ENCODE assay signal across 8 cellular contexts in the genomic region with DNA sequence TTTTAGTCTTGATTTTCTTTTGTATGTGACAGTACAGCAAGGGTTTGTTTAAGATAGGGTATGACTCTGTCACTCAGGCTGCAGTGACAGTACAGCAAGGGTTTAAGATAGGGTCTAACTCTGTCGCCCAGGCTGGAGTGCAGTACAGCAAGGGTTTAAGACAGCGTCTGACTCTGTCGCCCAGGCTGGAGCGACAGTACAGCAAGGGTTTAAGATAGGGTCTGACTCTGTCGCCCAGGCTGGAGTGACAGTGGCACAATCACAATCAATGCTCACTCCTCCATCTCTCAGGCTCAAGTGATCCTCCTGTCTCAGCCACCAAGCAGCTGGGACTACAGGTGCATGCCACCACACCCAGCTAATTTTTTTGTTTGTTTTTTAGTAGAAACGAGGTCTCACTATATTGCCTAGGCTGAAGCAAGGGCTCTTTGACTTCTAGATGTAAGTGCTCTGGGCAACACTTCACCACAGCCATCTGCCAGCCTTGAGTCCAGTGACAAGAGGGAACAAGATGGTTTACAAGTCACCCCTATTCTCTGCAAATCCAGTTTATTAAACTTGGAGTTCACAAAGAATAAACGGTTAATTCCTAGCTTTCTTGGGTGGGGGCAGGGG. TPM values are rescaled to one million over a fixed set of nuclear protein-coding genes. Genes with fewer than 3 reads are reported as not detected.
DNase-seq lines count a peak whose midpoint lies in the region; ATAC-seq lines count a peak whose summit lies in the region.

No MANE protein-coding gene starts in this region.

- peaks cover 16% of the 10 kb centered on the region for H3K36me3 ChIP-seq in BLaER1

- H3K4me1 ChIP-seq in BLaER1 = peaks cover 15% of the 10 kb centered on the region

- H3K27ac ChIP-seq in BLaER1 (no peak overlapping the region), caudate nucleus (ENCODE audit: low read depth, low read length) (peak overlapping the region; percentile 30)

- H3K4me1 Mint-ChIP-seq in natural killer cell treated with Interleukin-12 subunit alpha and Interleukin-12 subunit beta and Interleukin-15 and Interleukin-18, amount 100 ng/mL, for 72 hours (ENCODE audit: low read depth in 2 of 2) = peaks cover 16 to 18% of the 10 kb centered on the region in 2 donors

- peak; percentile 5 for ATAC-seq in HG03460 (IDR thresholded peaks at IDR 0.05; ENCODE audit: unreplicated experiment)
- ATAC-seq in natural killer cell treated with Interleukin-12 subunit alpha and Interleukin-12 subunit beta and Interleukin-15 and Interleukin-18, amount 100 ng/mL, for 72 hours = no peak
- no peak for ATAC-seq in HG03159 (IDR thresholded peaks at IDR 0.05; ENCODE audit: unreplicated experiment)
- no peak for ATAC-seq in GM18858 (IDR thresholded peaks at IDR 0.05; ENCODE audit: unreplicated experiment)

- peaks cover 9 to 11% of the 10 kb centered on the region in 2 donors for H3K27me3 Mint-ChIP-seq in natural killer cell treated with Interleukin-12 subunit alpha and Interleukin-12 subunit beta and Interleukin-15 and Interleukin-18, amount 100 ng/mL, for 72 hours

- DNase-seq in caudate nucleus (lab: John Stamatoyannopoulos, UW) (no peak), NCI-H187 treated with DMSO at 0.1 percent for 48 hours (lab: John Stamatoyannopoulos, UW) (no peak), HPDE6-E6E7 (ENCODE audit: extremely low spot score) (no peak)
- DNase-seq in natural killer cell treated with Interleukin-12 subunit alpha and Interleukin-12 subunit beta and Interleukin-15 and Interleukin-18, amount 100 ng/mL, for 72 hours (ENCODE audit: low spot score) = no peak

- H3K4me3 ChIP-seq in BLaER1 = peak overlapping the region; percentile 66; the same call in 1 of the 2 replicates

- peaks cover 46% of the 10 kb centered on the region for H3K27me3 ChIP-seq in BLaER1

- no peaks in the 10 kb centered on the region for H3K9me3 Mint-ChIP-seq in natural killer cell treated with Interleukin-12 subunit alpha and Interleukin-12 subunit beta and Interleukin-15 and Interleukin-18, amount 100 ng/mL, for 72 hours

- no peaks in the 10 kb centered on the region for H3K9me3 ChIP-seq in BLaER1

- peak overlapping the region in 1 of 2 donors; percentile 14 for H3K27ac Mint-ChIP-seq in natural killer cell treated with Interleukin-12 subunit alpha and Interleukin-12 subunit beta and Interleukin-15 and Interleukin-18, amount 100 ng/mL, for 72 hours

- H4K20me1 ChIP-seq in BLaER1 = peaks cover 36% of the 10 kb centered on the region

- peak overlapping the region; percentile 100 for H3K4me2 ChIP-seq in BLaER1

- no peak overlapping the region; the same call in 1 of the 2 replicates for H3K9ac ChIP-seq in BLaER1

- peak overlapping the region; percentile 91 for H3K4me3 Mint-ChIP-seq in natural killer cell treated with Interleukin-12 subunit alpha and Interleukin-12 subunit beta and Interleukin-15 and Interleukin-18, amount 100 ng/mL, for 72 hours

- no peaks in the 10 kb centered on the region for H3K36me3 Mint-ChIP-seq in natural killer cell treated with Interleukin-12 subunit alpha and Interleukin-12 subunit beta and Interleukin-15 and Interleukin-18, amount 100 ng/mL, for 72 hours

RNA-seq across cellular contexts. Expression of a gene that starts 1.0 kb away (rescaled TPM):
- under 1 TPM; 0.14 to 0.19 TPM for total RNA-seq in natural killer cell treated with Interleukin-12 subunit alpha and Interleukin-12 subunit beta and Interleukin-15 and Interleukin-18, amount 100 ng/mL, for 72 hours

RNA-seq across cellular contexts. Expression of a gene that starts 15.7 kb away (rescaled TPM):
- not detected for total RNA-seq in natural killer cell treated with Interleukin-12 subunit alpha and Interleukin-12 subunit beta and Interleukin-15 and Interleukin-18, amount 100 ng/mL, for 72 hours

RNA-seq across cellular contexts. Expression of a gene that starts 53.6 kb away (rescaled TPM):
- total RNA-seq in natural killer cell treated with Interleukin-12 subunit alpha and Interleukin-12 subunit beta and Interleukin-15 and Interleukin-18, amount 100 ng/mL, for 72 hours = 100 to 1,000 TPM; 182 to 347 TPM
